Comparison of ENCODE assay signal across 3 cellular contexts in genomic region chr18:8750954-8751415, GRCh38.
A peak's percentile ranks its signal among the peaks of the same experiment; 100 is the strongest.
TF ChIP-seq lines count a peak whose summit lies in the region.

No MANE protein-coding gene starts in this region.

TF ChIP-seq in A549, 52 proteins besides CTCF, POLR2A, EP300 and RAD21:
- no peak for TF ChIP-seq MYC (IDR thresholded peaks at IDR 0.05; ENCODE audit: borderline replicate concordance, low read length)
- TF ChIP-seq SMC3 (IDR thresholded peaks at IDR 0.05): no peak
- TF ChIP-seq MAFK (IDR thresholded peaks at IDR 0.05; ENCODE audit: partially characterized antibody): peak; percentile 67
- no peak for TF ChIP-seq HEYL (CRISPR knock-in tag; IDR thresholded peaks at IDR 0.05)
- no peak for TF ChIP-seq PHF8 (IDR thresholded peaks at IDR 0.05; ENCODE audit: borderline replicate concordance, low read depth)
- TF ChIP-seq CHD2 (IDR thresholded peaks at IDR 0.05; ENCODE audit: low read length, partially characterized antibody): no peak
- no peak for TF ChIP-seq CHD4 (IDR thresholded peaks at IDR 0.05; ENCODE audit: borderline replicate concordance)
- TF ChIP-seq KDM5A (IDR thresholded peaks at IDR 0.05): no peak
- TF ChIP-seq MAX (IDR thresholded peaks at IDR 0.05): peak; percentile 21; the same call in 1 of the 2 replicates
- no peak for TF ChIP-seq JUNB (IDR thresholded peaks at IDR 0.05)
- TF ChIP-seq FOSL2 (IDR thresholded peaks at IDR 0.05): 0 out of 2 replicates have a peak, but pooled peaks have one; percentile 15
- peak; percentile 70 for TF ChIP-seq FOSL2 (CRISPR knock-in tag; IDR thresholded peaks at IDR 0.05)

TF ChIP-seq in IMR-90, 13 proteins besides CTCF, POLR2A, EP300 and RAD21:
- TF ChIP-seq BHLHE40 (IDR thresholded peaks at IDR 0.05; ENCODE audit: low read depth, low read length) (peak; percentile 86), NFE2L2 (IDR thresholded peaks at IDR 0.05; ENCODE audit: low read depth, low read length) (peak; percentile 92), RFX5 (IDR thresholded peaks at IDR 0.05; ENCODE audit: low read depth, low read length) (no peak), ELK1 (IDR thresholded peaks at IDR 0.05; ENCODE audit: borderline replicate concordance, low read depth, low read length) (no peak), MAZ (IDR thresholded peaks at IDR 0.05; ENCODE audit: borderline replicate concordance, low read depth, low read length) (peak; percentile 57; the same call in 1 of the 2 replicates), MAFK (IDR thresholded peaks at IDR 0.05; ENCODE audit: low read depth, low read length) (peak; percentile 81), SMC3 (IDR thresholded peaks at IDR 0.05; ENCODE audit: low read depth, low read length) (no peak), FOS (IDR thresholded peaks at IDR 0.05; ENCODE audit: low read depth, low read length) (peak; percentile 97), CEBPB (IDR thresholded peaks at IDR 0.05; ENCODE audit: low read depth, low read length) (no peak), CHD1 (IDR thresholded peaks at IDR 0.05; ENCODE audit: low read depth, low read length) (no peak), USF2 (IDR thresholded peaks at IDR 0.05; ENCODE audit: low read depth, low read length) (no peak), MXI1 (IDR thresholded peaks at IDR 0.05; ENCODE audit: borderline replicate concordance, low read depth, low read length) (peak; percentile 97), RCOR1 (IDR thresholded peaks at IDR 0.05; ENCODE audit: insufficient replicate concordance, low read length) (no peak)

TF ChIP-seq in H1, 55 proteins besides CTCF, POLR2A, EP300 and RAD21:
- TF ChIP-seq EGR1 (IDR thresholded peaks at IDR 0.05; ENCODE audit: borderline replicate concordance, low read depth, low read length) (no peak), CTBP2 (IDR thresholded peaks at IDR 0.05; ENCODE audit: borderline replicate concordance, insufficient read depth, insufficient read length, low read length) (no peak), PHF8 (conservative IDR thresholded peaks at IDR 0.05; ENCODE audit: low read depth, low read length) (no peak), ZNF274 (IDR thresholded peaks at IDR 0.05; ENCODE audit: borderline replicate concordance, extremely low read depth, low read length) (no peak), SIX5 (IDR thresholded peaks at IDR 0.05; ENCODE audit: low read depth, low read length) (no peak), USF2 (IDR thresholded peaks at IDR 0.05; ENCODE audit: low read length) (no peak), SP2 (IDR thresholded peaks at IDR 0.05; ENCODE audit: low read length) (no peak), KDM1A (IDR thresholded peaks at IDR 0.05; ENCODE audit: borderline replicate concordance, low read length) (no peak), POLR2AphosphoS5 (IDR thresholded peaks at IDR 0.05; ENCODE audit: low read depth, low read length) (no peak), TAF1 (IDR thresholded peaks at IDR 0.05; ENCODE audit: low read depth, low read length) (no peak), KDM4A (IDR thresholded peaks at IDR 0.05; ENCODE audit: low read depth, low read length, severe bottlenecking) (no peak), CBX5 (IDR thresholded peaks at IDR 0.05; ENCODE audit: low read depth, low read length) (no peak), RNF2 (IDR thresholded peaks at IDR 0.05; ENCODE audit: borderline replicate concordance, low read depth, low read length, missing control alignments, poor library complexity, severe bottlenecking) (no peak), CHD7 (IDR thresholded peaks at IDR 0.05; ENCODE audit: insufficient replicate concordance, low read length) (no peak), CREB1 (IDR thresholded peaks at IDR 0.05) (no peak), SIRT6 (IDR thresholded peaks at IDR 0.05; ENCODE audit: low read length) (no peak)
